1 cellular context compared by ENCODE assay signal in the genomic region with DNA sequence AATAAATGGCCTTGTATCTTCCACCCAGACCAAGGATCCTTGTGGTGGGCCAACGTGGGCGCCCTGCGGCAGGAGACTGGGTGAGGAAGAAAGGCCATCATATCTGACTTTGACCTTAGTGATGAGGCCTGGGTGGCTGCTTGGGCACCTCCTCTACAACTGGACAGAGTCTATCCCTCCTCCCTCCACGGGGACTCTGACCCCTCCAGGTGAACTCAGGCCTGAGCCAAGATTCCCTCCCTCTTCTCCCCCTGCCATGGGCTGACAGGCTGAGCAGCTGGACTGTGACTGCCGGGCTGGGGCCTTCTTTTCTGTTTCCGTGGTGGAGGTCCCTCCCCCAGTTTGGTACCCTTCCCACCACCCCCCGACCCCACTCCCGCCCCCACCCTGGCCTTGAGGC.
TF ChIP-seq lines count a peak whose summit lies in the region.

No MANE protein-coding gene starts in this region.

TF ChIP-seq in HepG2, 621 proteins besides CTCF, POLR2A, EP300 and RAD21 (continued from another document and continues in another):
- TF ChIP-seq LCORL (IDR thresholded peaks at IDR 0.05) (no peak), LCORL (CRISPR knock-in tag; IDR thresholded peaks at IDR 0.05) (no peak; the same call in 1 of the 2 replicates), ZBTB42 (CRISPR knock-in tag; IDR thresholded peaks at IDR 0.05) (no peak), ZNF468 (CRISPR knock-in tag; IDR thresholded peaks at IDR 0.05) (no peak), MTF1 (CRISPR knock-in tag; IDR thresholded peaks at IDR 0.05) (no peak), CREBL2 (CRISPR knock-in tag; IDR thresholded peaks at IDR 0.05; ENCODE audit: borderline replicate concordance) (no peak), ZNF354B (CRISPR knock-in tag; IDR thresholded peaks at IDR 0.05) (no peak), CEBPB (IDR thresholded peaks at IDR 0.05; ENCODE audit: borderline replicate concordance, low read depth, low read length) (no peak), ZFP82 (CRISPR knock-in tag; IDR thresholded peaks at IDR 0.05; ENCODE audit: borderline replicate concordance) (no peak), MAX (IDR thresholded peaks at IDR 0.05) (peak; percentile 34; the same call in 1 of the 2 replicates), ZFP90 (CRISPR knock-in tag; IDR thresholded peaks at IDR 0.05; ENCODE audit: borderline replicate concordance) (no peak), ATF6 (CRISPR knock-in tag; conservative IDR thresholded peaks at IDR 0.05) (no peak), DPF2 (CRISPR knock-in tag; IDR thresholded peaks at IDR 0.05; ENCODE audit: borderline replicate concordance, low read depth) (no peak), ZNF839 (CRISPR knock-in tag; IDR thresholded peaks at IDR 0.05; ENCODE audit: borderline replicate concordance) (no peak), ZNF225 (CRISPR knock-in tag; IDR thresholded peaks at IDR 0.05) (no peak), ZNF850 (CRISPR knock-in tag; conservative IDR thresholded peaks at IDR 0.05) (no peak), SCMH1 (CRISPR knock-in tag; IDR thresholded peaks at IDR 0.05; ENCODE audit: borderline replicate concordance) (no peak), XBP1 (CRISPR knock-in tag; IDR thresholded peaks at IDR 0.05) (no peak), ZFYVE20 (CRISPR knock-in tag; IDR thresholded peaks at IDR 0.05; ENCODE audit: borderline replicate concordance, low read depth) (no peak), CHCHD3 (CRISPR knock-in tag; IDR thresholded peaks at IDR 0.05) (no peak), STAG1 (CRISPR knock-in tag; IDR thresholded peaks at IDR 0.05) (no peak), SMYD3 (CRISPR knock-in tag; IDR thresholded peaks at IDR 0.05) (no peak), RELA (CRISPR knock-in tag; IDR thresholded peaks at IDR 0.05) (no peak), ERF (CRISPR knock-in tag; IDR thresholded peaks at IDR 0.05) (no peak), GATAD1 (CRISPR knock-in tag; IDR thresholded peaks at IDR 0.05) (peak; percentile 19; the same call in 1 of the 2 replicates), TOPORS (CRISPR knock-in tag; IDR thresholded peaks at IDR 0.05) (no peak), ZNF460 (CRISPR knock-in tag; IDR thresholded peaks at IDR 0.05; ENCODE audit: borderline replicate concordance) (no peak), ZNF20 (CRISPR knock-in tag; IDR thresholded peaks at IDR 0.05) (no peak), ZNF607 (CRISPR knock-in tag; IDR thresholded peaks at IDR 0.05; ENCODE audit: borderline replicate concordance) (no peak), ZSCAN5A (CRISPR knock-in tag; IDR thresholded peaks at IDR 0.05; ENCODE audit: borderline replicate concordance) (no peak), ZNF687 (CRISPR knock-in tag; IDR thresholded peaks at IDR 0.05) (peak; percentile 83), ZNF274 (CRISPR knock-in tag; IDR thresholded peaks at IDR 0.05) (no peak), TFE3 (CRISPR knock-in tag; IDR thresholded peaks at IDR 0.05) (no peak), MYC (CRISPR knock-in tag; IDR thresholded peaks at IDR 0.05; ENCODE audit: borderline replicate concordance) (0 out of 2 replicates have a peak, but pooled peaks have one; percentile 43), ZNF281 (CRISPR knock-in tag; IDR thresholded peaks at IDR 0.05; ENCODE audit: borderline replicate concordance) (no peak), SYNCRIP (IDR thresholded peaks at IDR 0.05; ENCODE audit: insufficient read depth, low read depth, low read length) (no peak), MTA3 (CRISPR knock-in tag; IDR thresholded peaks at IDR 0.05) (no peak), MLLT10 (CRISPR knock-in tag; IDR thresholded peaks at IDR 0.05) (no peak), ZNF619 (CRISPR knock-in tag; IDR thresholded peaks at IDR 0.05) (no peak), ZNF564 (CRISPR knock-in tag; IDR thresholded peaks at IDR 0.05) (0 out of 2 replicates have a peak, but pooled peaks have one; percentile 38), PRDM4 (CRISPR knock-in tag; IDR thresholded peaks at IDR 0.05; ENCODE audit: borderline replicate concordance) (no peak), SMARCE1 (IDR thresholded peaks at IDR 0.05; ENCODE audit: borderline replicate concordance) (no peak), ZNF17 (CRISPR knock-in tag; IDR thresholded peaks at IDR 0.05) (no peak), YY1 (IDR thresholded peaks at IDR 0.05; ENCODE audit: insufficient read depth, insufficient replicate concordance, low read depth, low read length) (no peak)
- TF ChIP-seq, protein P1, sequence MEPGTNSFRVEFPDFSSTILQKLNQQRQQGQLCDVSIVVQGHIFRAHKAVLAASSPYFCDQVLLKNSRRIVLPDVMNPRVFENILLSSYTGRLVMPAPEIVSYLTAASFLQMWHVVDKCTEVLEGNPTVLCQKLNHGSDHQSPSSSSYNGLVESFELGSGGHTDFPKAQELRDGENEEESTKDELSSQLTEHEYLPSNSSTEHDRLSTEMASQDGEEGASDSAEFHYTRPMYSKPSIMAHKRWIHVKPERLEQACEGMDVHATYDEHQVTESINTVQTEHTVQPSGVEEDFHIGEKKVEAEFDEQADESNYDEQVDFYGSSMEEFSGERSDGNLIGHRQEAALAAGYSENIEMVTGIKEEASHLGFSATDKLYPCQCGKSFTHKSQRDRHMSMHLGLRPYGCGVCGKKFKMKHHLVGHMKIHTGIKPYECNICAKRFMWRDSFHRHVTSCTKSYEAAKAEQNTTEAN (CRISPR knock-in tag; conservative IDR thresholded peaks at IDR 0.05): no peak
- TF ChIP-seq, protein P2, sequence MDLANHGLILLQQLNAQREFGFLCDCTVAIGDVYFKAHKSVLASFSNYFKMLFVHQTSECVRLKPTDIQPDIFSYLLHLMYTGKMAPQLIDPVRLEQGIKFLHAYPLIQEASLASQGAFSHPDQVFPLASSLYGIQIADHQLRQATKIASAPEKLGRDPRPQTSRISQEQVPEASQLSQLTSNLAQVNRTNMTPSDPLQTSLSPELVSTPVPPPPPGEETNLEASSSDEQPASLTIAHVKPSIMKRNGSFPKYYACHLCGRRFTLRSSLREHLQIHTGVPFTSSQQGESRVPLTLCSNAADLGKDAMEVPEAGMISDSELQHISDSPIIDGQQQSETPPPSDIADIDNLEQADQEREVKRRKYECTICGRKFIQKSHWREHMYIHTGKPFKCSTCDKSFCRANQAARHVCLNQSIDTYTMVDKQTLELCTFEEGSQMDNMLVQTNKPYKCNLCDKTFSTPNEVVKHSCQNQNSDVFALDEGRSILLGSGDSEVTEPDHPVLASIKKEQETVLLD (CRISPR knock-in tag; IDR thresholded peaks at IDR 0.05; ENCODE audit: low read depth): no peak
